In genomic region chr12:120869376-120869775, GRCh38 we compare ENCODE assay signal across 24 cellular contexts.
"Had no signal": no experiment of that assay in that cellular context is flagged by ENCODE, and none has a peak within 500 bp of the region (broad histone marks: within the 10 kb centered on the region; RNA-seq: fewer than 3 reads in every experiment).

No MANE protein-coding gene starts in this region.

- DNase-seq: IMR-90, Karpas-422, KG1, MG63, NCI-H1092, NCI-H1105 treated with DMSO at 0.1 percent for 48 hours, NCI-H1417 treated with DMSO at 0.1 percent for 48 hours, NCI-H146, NCI-H1694 treated with DMSO at 0.1 percent for 48 hours, NCI-H1930, NCI-H2081, NCI-H2107, NCI-H2171, NCI-H226, NCI-H446, NCI-H510A, NCI-H524 treated with DMSO at 0.1 percent for 48 hours, NCI-H69, NCI-H774, PC-3, SHP77, SK-N-SH had no signal

- H3K36me3 ChIP-seq: MG63 had no signal

- ATAC-seq: HepG2, Panc1, PC-3 had no signal

- H3K9me3 ChIP-seq: MG63, SK-N-SH had no signal

- H3K4me3 ChIP-seq: MG63 had no signal
